28 cellular contexts compared by ENCODE assay signal in the genomic region with DNA sequence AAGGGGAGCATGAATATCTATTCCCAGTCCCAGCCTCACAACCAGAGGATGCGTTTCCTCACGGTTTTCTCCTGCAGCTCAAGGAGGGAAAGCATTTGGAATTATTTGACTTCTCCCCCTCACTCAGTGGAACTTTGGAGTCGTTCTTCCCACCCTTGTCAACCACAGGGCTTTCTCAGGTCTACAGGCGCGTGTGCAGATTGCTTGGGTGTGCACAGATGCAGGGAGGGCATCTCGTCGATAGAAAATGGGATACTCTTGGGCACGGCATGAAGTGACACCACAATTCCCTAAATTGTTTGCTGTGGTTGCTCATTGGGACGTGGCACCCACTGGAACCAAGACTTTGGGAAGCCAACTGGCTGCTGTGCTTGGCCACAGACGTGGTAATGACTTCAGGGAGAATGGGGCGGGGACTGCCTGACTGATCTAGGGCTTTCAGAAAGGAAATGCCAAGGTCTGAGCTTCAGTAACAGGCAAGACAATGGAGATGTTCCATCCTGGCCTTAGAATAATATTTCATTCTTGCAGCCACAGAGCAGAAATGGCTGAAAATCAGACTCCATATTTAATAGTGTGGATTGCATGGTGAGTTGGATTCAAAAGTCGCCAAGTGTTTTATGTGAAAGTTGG. TPM values are rescaled to one million over a fixed set of nuclear protein-coding genes. Genes with fewer than 3 reads are reported as not detected.
"Had no signal": no experiment of that assay in that cellular context is flagged by ENCODE, and none has a peak within 500 bp of the region (broad histone marks: within the 10 kb centered on the region; RNA-seq: fewer than 3 reads in every experiment).

No MANE protein-coding gene starts in this region.

- DNase-seq: activated CD4-positive, alpha-beta T cell treated with anti-CD3 and anti-CD28 coated beads for 48 hours; activated CD4-positive, alpha-beta T cell treated with anti-CD3 and anti-CD28 coated beads, Interleukin-2, amount 50 U/mL, for 4 hours; activated CD4-positive, CD25-positive, alpha-beta regulatory T cell treated with anti-CD3 and anti-CD28 coated beads, Interleukin-2, amount 50 U/mL, for 72 hours; activated CD8-positive, alpha-beta T cell treated with anti-CD3 and anti-CD28 coated beads, Interleukin-2, amount 10 ng/mL, durations not matched to agents 7 days and 5 days; activated effector memory CD4-positive, alpha-beta T cell treated with anti-CD3 and anti-CD28 coated beads, Interleukin-2, amount 50 U/mL, for 16 hours; activated naive CD4-positive, alpha-beta T cell treated with Interleukin-2 at 50 U/mL for 16 hours; activated naive CD8-positive, alpha-beta T cell treated with anti-CD3 and anti-CD28 coated beads, Interleukin-2, amount 50 U/mL, for 24 hours; amniotic stem cell; body of pancreas; Kasumi-1; KBM-7; NCI-H1105 treated with DMSO at 0.1 percent for 48 hours; NCI-H1436 treated with DMSO at 0.1 percent for 48 hours; NCI-H187; NCI-H2081; NCI-H510A treated with DMSO at 0.1 percent for 48 hours; NCI-H69; PC-3; SHP77; T-helper 17 cell; T-helper 9 cell had no signal

- H3K27ac ChIP-seq: ascending aorta, body of pancreas had no signal

- H3K9me3 Mint-ChIP-seq: activated naive CD4-positive, alpha-beta T cell treated with anti-CD3 and anti-CD28 coated beads, Interleukin-2, amount 50 U/mL, for 72 hours; activated naive CD8-positive, alpha-beta T cell treated with anti-CD3 and anti-CD28 coated beads, Interleukin-2, amount 50 U/mL, for 24 hours; activated T-helper 1 cell treated with anti-CD3 and anti-CD28 coated beads, Interleukin-12 subunit alpha, Interleukin-12 subunit beta, Interleukin-2, Interleukin-4 antibody, amounts not matched to agents 30 ng/mL and 10 ng/mL and 1 ng/mL, durations not matched to agents 14 hours and 24 hours and 36 hours; central memory CD8-positive, alpha-beta T cell had no signal

- H3K27me3 ChIP-seq: ascending aorta, body of pancreas had no signal

- H3K4me1 Mint-ChIP-seq: activated naive CD8-positive, alpha-beta T cell treated with anti-CD3 and anti-CD28 coated beads, Interleukin-2, amount 50 U/mL, for 24 hours; central memory CD8-positive, alpha-beta T cell had no signal

- H3K27ac Mint-ChIP-seq: activated CD8-positive, alpha-beta T cell treated with anti-CD3 and anti-CD28 coated beads, Interleukin-2, amount 10 ng/mL, durations not matched to agents 7 days and 5 days; activated naive CD4-positive, alpha-beta T cell treated with anti-CD3 and anti-CD28 coated beads, Interleukin-2, amount 50 U/mL, for 72 hours; activated naive CD8-positive, alpha-beta T cell treated with anti-CD3 and anti-CD28 coated beads, Interleukin-2, amount 50 U/mL, for 24 hours; activated T-helper 1 cell treated with anti-CD3 and anti-CD28 coated beads, Interleukin-12 subunit alpha, Interleukin-12 subunit beta, Interleukin-2, Interleukin-4 antibody, amounts not matched to agents 30 ng/mL and 10 ng/mL and 1 ng/mL, durations not matched to agents 14 hours and 24 hours and 36 hours; T-helper 17 cell; WTC11 had no signal

- H3K36me3 ChIP-seq: ascending aorta had no signal

- H3K4me3 ChIP-seq: ascending aorta, body of pancreas had no signal

- H3K4me1 ChIP-seq: ascending aorta, body of pancreas had no signal

- ATAC-seq: activated CD8-positive, alpha-beta T cell treated with anti-CD3 and anti-CD28 coated beads, Interleukin-2, amount 10 ng/mL, durations not matched to agents 7 days and 5 days; activated naive CD8-positive, alpha-beta T cell treated with anti-CD3 and anti-CD28 coated beads, Interleukin-2, amount 50 U/mL, for 24 hours; body of pancreas; PC-3; T-helper 17 cell; WTC11 had no signal

- H3K4me3 Mint-ChIP-seq: activated CD8-positive, alpha-beta T cell treated with anti-CD3 and anti-CD28 coated beads, Interleukin-2, amount 10 ng/mL, durations not matched to agents 7 days and 5 days; activated naive CD8-positive, alpha-beta T cell treated with anti-CD3 and anti-CD28 coated beads, Interleukin-2, amount 50 U/mL, for 24 hours; activated T-helper 1 cell treated with anti-CD3 and anti-CD28 coated beads, Interleukin-12 subunit alpha, Interleukin-12 subunit beta, Interleukin-2, Interleukin-4 antibody, amounts not matched to agents 30 ng/mL and 10 ng/mL and 1 ng/mL, durations not matched to agents 14 hours and 24 hours and 36 hours; central memory CD8-positive, alpha-beta T cell; T-helper 17 cell; WTC11 had no signal

- H3K9me3 ChIP-seq: ascending aorta, body of pancreas had no signal

- H3K36me3 Mint-ChIP-seq: activated naive CD4-positive, alpha-beta T cell treated with anti-CD3 and anti-CD28 coated beads, Interleukin-2, amount 50 U/mL, for 72 hours; WTC11 had no signal

RNA-seq across cellular contexts. Expression of a gene that starts 12.2 kb away (rescaled TPM):
- total RNA-seq: activated CD8-positive, alpha-beta T cell treated with anti-CD3 and anti-CD28 coated beads, Interleukin-2, amount 10 ng/mL, durations not matched to agents 7 days and 5 days; activated naive CD4-positive, alpha-beta T cell treated with anti-CD3 and anti-CD28 coated beads, Interleukin-2, amount 50 U/mL, for 72 hours; activated T-helper 1 cell treated with anti-CD3 and anti-CD28 coated beads, Interleukin-12 subunit alpha, Interleukin-12 subunit beta, Interleukin-2, Interleukin-4 antibody, amounts not matched to agents 30 ng/mL and 10 ng/mL and 1 ng/mL, durations not matched to agents 14 hours and 24 hours and 36 hours; ascending aorta; body of pancreas; bronchial epithelial cell; PC-3; SK-MEL-5; T-helper 17 cell; WTC11 had no signal

RNA-seq across cellular contexts. Expression of a gene that starts 53.7 kb away (rescaled TPM):
- total RNA-seq: activated CD8-positive, alpha-beta T cell treated with anti-CD3 and anti-CD28 coated beads, Interleukin-2, amount 10 ng/mL, durations not matched to agents 7 days and 5 days; activated naive CD4-positive, alpha-beta T cell treated with anti-CD3 and anti-CD28 coated beads, Interleukin-2, amount 50 U/mL, for 72 hours; PC-3; SK-MEL-5 had no signal

RNA-seq across cellular contexts. Expression of a gene that starts 57.6 kb away (rescaled TPM):
- total RNA-seq: PC-3, SK-MEL-5 had no signal
